Comparison of ENCODE assay signal across 7 cellular contexts in the genomic region with DNA sequence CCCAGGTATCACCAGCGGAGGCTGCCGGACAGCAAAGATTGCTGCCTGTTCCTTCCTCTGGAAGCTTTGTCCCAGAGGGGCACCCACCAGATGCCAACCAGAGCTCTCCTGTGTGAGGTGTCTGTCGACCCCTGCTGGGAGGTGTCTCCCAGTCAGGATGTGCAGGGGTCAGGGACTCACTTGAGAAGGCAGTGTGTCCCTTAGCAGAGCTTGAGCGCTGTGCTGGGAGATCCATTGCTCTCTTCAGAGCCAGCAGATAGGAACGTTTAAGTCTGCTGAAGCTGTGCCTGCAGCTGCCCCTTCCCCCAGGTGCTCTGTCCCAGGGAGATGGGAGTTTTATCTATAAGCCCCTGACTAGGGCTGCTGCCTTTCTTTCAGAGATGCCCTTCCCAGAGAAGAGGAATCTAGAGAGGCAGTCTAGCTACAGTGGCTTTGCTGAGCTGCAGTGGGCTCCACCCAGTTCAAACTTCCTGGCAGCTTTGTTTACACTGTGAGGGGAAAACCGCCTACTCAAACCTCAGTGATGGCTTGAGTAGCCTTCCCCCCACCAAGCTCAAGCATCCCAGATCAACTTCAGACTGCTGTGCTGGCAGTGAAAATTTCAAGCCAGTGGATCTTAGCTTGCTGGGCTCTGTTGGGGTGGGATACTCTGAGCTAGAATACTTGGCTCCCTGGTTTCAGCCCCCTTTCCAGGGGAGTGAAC.
DNase-seq lines count a peak whose midpoint lies in the region; ATAC-seq and TF ChIP-seq lines count a peak whose summit lies in the region.
"Not testable (repeated sequence)": the region's sequence is repeated elsewhere in the genome, so short reads cannot be mapped to it uniquely, and the experiment has no call there.

No MANE protein-coding gene starts in this region.

- H3K27me3 Mint-ChIP-seq in activated CD4-positive, alpha-beta memory T cell treated with anti-CD3 and anti-CD28 coated beads for 36 hours, result not testable (repeated sequence)

- intact Hi-C loops in activated CD4-positive, alpha-beta memory T cell treated with anti-CD3 and anti-CD28 coated beads for 36 hours (cut with micrococcal nuclease); mucosa of descending colon (cut with DNase I, micrococcal nuclease): not testable (repeated sequence)

- not testable (repeated sequence) for H3K9me3 ChIP-seq in mucosa of descending colon

- H3K4me3 ChIP-seq in mucosa of descending colon, result not testable (repeated sequence)

- POLR2A ChIA-PET in activated CD4-positive, alpha-beta memory T cell treated with anti-CD3 and anti-CD28 coated beads for 36 hours (lab: Charles Lee), result not testable (repeated sequence)

- peaks cover 19% of the 10 kb centered on the region for H3K4me1 Mint-ChIP-seq in activated CD4-positive, alpha-beta memory T cell treated with anti-CD3 and anti-CD28 coated beads for 36 hours (ENCODE audit: low read depth)

- not testable (repeated sequence) for DNase-seq in activated CD4-positive, alpha-beta memory T cell treated with anti-CD3 and anti-CD28 coated beads for 36 hours; mucosa of descending colon

- H3K36me3 Mint-ChIP-seq in activated CD4-positive, alpha-beta memory T cell treated with anti-CD3 and anti-CD28 coated beads for 36 hours, result not testable (repeated sequence)

- H3K4me1 ChIP-seq in mucosa of descending colon (ENCODE audit: low read depth), result not testable (repeated sequence)

- not testable (repeated sequence) for H3K4me3 Mint-ChIP-seq in activated CD4-positive, alpha-beta memory T cell treated with anti-CD3 and anti-CD28 coated beads for 36 hours

- H3K27ac Mint-ChIP-seq in activated CD4-positive, alpha-beta memory T cell treated with anti-CD3 and anti-CD28 coated beads for 36 hours, result peak overlapping the region; percentile 28

- TF ChIP-seq POLR2A in GM18505 (IDR thresholded peaks at IDR 0.05; ENCODE audit: borderline replicate concordance, extremely low read depth, insufficient read depth, insufficient read length), result not testable (repeated sequence)

- not testable (repeated sequence) for H3K9me3 Mint-ChIP-seq in activated CD4-positive, alpha-beta memory T cell treated with anti-CD3 and anti-CD28 coated beads for 36 hours

- ATAC-seq in GM18505 (IDR thresholded peaks at IDR 0.05; ENCODE audit: unreplicated experiment) (peak; percentile 64), GM19035 (IDR thresholded peaks at IDR 0.05; ENCODE audit: unreplicated experiment) (peak; percentile 56), GM21515 (IDR thresholded peaks at IDR 0.05; ENCODE audit: unreplicated experiment) (peak; percentile 58), HG02759 (IDR thresholded peaks at IDR 0.05; ENCODE audit: unreplicated experiment) (peak; percentile 78), HG03469 (IDR thresholded peaks at IDR 0.05; ENCODE audit: unreplicated experiment) (peak; percentile 75), mucosa of descending colon (peak; percentile 55)

- H3K36me3 ChIP-seq in mucosa of descending colon (ENCODE audit: low read depth), result not testable (repeated sequence)

- CTCF ChIA-PET in activated CD4-positive, alpha-beta memory T cell treated with anti-CD3 and anti-CD28 coated beads for 36 hours (lab: Charles Lee), result not testable (repeated sequence)

- TF ChIP-seq CTCF in mucosa of descending colon (IDR thresholded peaks at IDR 0.05), result not testable (repeated sequence)
